Comparison of ENCODE assay signal across 23 cellular contexts in the genomic region with DNA sequence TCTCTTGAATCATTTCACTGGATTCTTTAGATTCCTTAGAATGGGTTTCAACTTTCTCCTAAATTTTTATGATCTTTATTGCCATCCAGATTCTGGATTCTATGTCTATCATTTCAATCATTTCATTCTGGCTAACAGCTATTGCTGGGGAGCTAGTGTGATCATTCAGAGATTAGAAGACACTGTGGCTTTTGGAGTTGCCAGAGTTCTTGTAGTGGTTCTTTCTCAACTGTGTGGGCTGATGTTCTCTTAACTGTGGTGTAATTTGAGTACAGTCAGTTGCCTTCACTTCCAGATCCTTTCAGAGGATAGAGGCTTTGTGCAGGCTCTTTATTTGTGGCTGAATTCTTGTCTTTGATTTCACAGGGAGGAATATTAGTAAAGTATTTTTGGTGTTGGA. TPM values are rescaled to one million over a fixed set of nuclear protein-coding genes. Genes with fewer than 3 reads are reported as not detected.
"Had no signal": no experiment of that assay in that cellular context is flagged by ENCODE, and none has a peak within 500 bp of the region (broad histone marks: within the 10 kb centered on the region; RNA-seq: fewer than 3 reads in every experiment).

No MANE protein-coding gene starts in this region.

- H3K36me3 ChIP-seq: adrenal gland, left ventricle myocardium inferior, tibial artery, uterus, WERI-Rb-1 had no signal

- ATAC-seq: activated CD4-positive, alpha-beta T cell treated with anti-CD3 and anti-CD28 coated beads for 36 hours; activated CD8-positive, alpha-beta memory T cell treated with anti-CD3 and anti-CD28 coated beads, Interleukin-2, amount 10 ng/mL, durations not matched to agents 7 days and 5 days; effector memory CD8-positive, alpha-beta T cell; mucosa of descending colon; natural killer cell; stimulated activated naive B cell treated with anti-CD40 and anti-IgM and Interleukin-4, amounts not matched to agents 10 μg/mL and 1 μg/mL and 100 μg/mL, for 72 hours had no signal

- H3K4me3 ChIP-seq: adrenal gland, left ventricle myocardium inferior, mucosa of descending colon, skin epidermis, tibial artery, uterus had no signal

- DNase-seq: activated CD4-positive, alpha-beta memory T cell treated with anti-CD3 and anti-CD28 coated beads for 36 hours; activated CD4-positive, alpha-beta T cell treated with anti-CD3 and anti-CD28 coated beads for 36 hours; activated CD8-positive, alpha-beta memory T cell treated with anti-CD3 and anti-CD28 coated beads, Interleukin-2, amount 10 ng/mL, durations not matched to agents 7 days and 5 days; activated effector memory CD4-positive, alpha-beta T cell treated with Interleukin-2 at 50 U/mL for 16 hours; activated naive CD4-positive, alpha-beta T cell treated with anti-CD3 and anti-CD28 coated beads, Interleukin-2, amount 50 U/mL, for 16 hours; activated T-cell treated with anti-CD3 and anti-CD28 coated beads, Interleukin-2, amount 50 U/mL, for 1 hour; adrenal gland; effector memory CD8-positive, alpha-beta T cell; kidney; left ventricle myocardium inferior; mucosa of descending colon; natural killer cell; nucleus accumbens; stimulated activated CD4-positive, alpha-beta T cell treated with anti-CD3 and anti-CD28 coated beads, Interleukin-15, amount 100 ng/mL, for 24 hours; stimulated activated CD4-positive, alpha-beta T cell treated with anti-CD3 and anti-CD28 coated beads, Interleukin-4, amount 100 ng/mL, for 1 hour; stimulated activated naive B cell treated with anti-CD40 and anti-IgM and Interleukin-4, amounts not matched to agents 10 μg/mL and 1 μg/mL and 100 μg/mL, for 72 hours; tibial artery; uterus; WERI-Rb-1 had no signal

- H3K27ac ChIP-seq: adrenal gland, left ventricle myocardium inferior, skin epidermis, tibial artery, uterus, WERI-Rb-1 had no signal

- H3K4me1 ChIP-seq: adrenal gland, left ventricle myocardium inferior, tibial artery, uterus had no signal

- H3K27me3 ChIP-seq: adrenal gland, tibial artery, uterus had no signal

- H3K9me3 ChIP-seq: adrenal gland, left ventricle myocardium inferior, mucosa of descending colon, tibial artery, uterus had no signal

RNA-seq across cellular contexts. Expression of gene CSN2, which starts 12.1 kb away (rescaled TPM):
- total RNA-seq: activated CD4-positive, alpha-beta memory T cell treated with anti-CD3 and anti-CD28 coated beads for 36 hours; activated CD4-positive, alpha-beta T cell treated with anti-CD3 and anti-CD28 coated beads for 36 hours; activated CD8-positive, alpha-beta memory T cell treated with anti-CD3 and anti-CD28 coated beads, Interleukin-2, amount 10 ng/mL, durations not matched to agents 7 days and 5 days; adrenal gland; kidney; left ventricle myocardium inferior; mucosa of descending colon; natural killer cell; posterior vena cava; subcutaneous adipose tissue; T-helper 1 cell treated with Interleukin-12 subunit alpha and Interleukin-12 subunit beta and Interleukin-4 antibody, amounts not matched to agents 30 ng/mL and 1 ng/mL, for 36 hours; uterus had no signal
- polyA plus RNA-seq: adrenal gland had no signal

RNA-seq across cellular contexts. Expression of gene STATH, which starts 18.2 kb away (rescaled TPM):
- total RNA-seq: activated CD4-positive, alpha-beta memory T cell treated with anti-CD3 and anti-CD28 coated beads for 36 hours; activated CD4-positive, alpha-beta T cell treated with anti-CD3 and anti-CD28 coated beads for 36 hours; activated CD8-positive, alpha-beta memory T cell treated with anti-CD3 and anti-CD28 coated beads, Interleukin-2, amount 10 ng/mL, durations not matched to agents 7 days and 5 days; adrenal gland; kidney; left ventricle myocardium inferior; mucosa of descending colon; natural killer cell; posterior vena cava; subcutaneous adipose tissue; T-helper 1 cell treated with Interleukin-12 subunit alpha and Interleukin-12 subunit beta and Interleukin-4 antibody, amounts not matched to agents 30 ng/mL and 1 ng/mL, for 36 hours; uterus had no signal
- polyA plus RNA-seq: adrenal gland had no signal

RNA-seq across cellular contexts. Expression of gene CSN1S1, which starts 46.7 kb away (rescaled TPM):
- total RNA-seq: activated CD4-positive, alpha-beta memory T cell treated with anti-CD3 and anti-CD28 coated beads for 36 hours; activated CD4-positive, alpha-beta T cell treated with anti-CD3 and anti-CD28 coated beads for 36 hours; activated CD8-positive, alpha-beta memory T cell treated with anti-CD3 and anti-CD28 coated beads, Interleukin-2, amount 10 ng/mL, durations not matched to agents 7 days and 5 days; adrenal gland; kidney; left ventricle myocardium inferior; mucosa of descending colon; natural killer cell; posterior vena cava; T-helper 1 cell treated with Interleukin-12 subunit alpha and Interleukin-12 subunit beta and Interleukin-4 antibody, amounts not matched to agents 30 ng/mL and 1 ng/mL, for 36 hours; uterus had no signal

RNA-seq across cellular contexts. Expression of gene HTN3, which starts 50.7 kb away (rescaled TPM):
- total RNA-seq: activated CD4-positive, alpha-beta memory T cell treated with anti-CD3 and anti-CD28 coated beads for 36 hours; activated CD4-positive, alpha-beta T cell treated with anti-CD3 and anti-CD28 coated beads for 36 hours; activated CD8-positive, alpha-beta memory T cell treated with anti-CD3 and anti-CD28 coated beads, Interleukin-2, amount 10 ng/mL, durations not matched to agents 7 days and 5 days; adrenal gland; kidney; left ventricle myocardium inferior; mucosa of descending colon; natural killer cell; posterior vena cava; subcutaneous adipose tissue; T-helper 1 cell treated with Interleukin-12 subunit alpha and Interleukin-12 subunit beta and Interleukin-4 antibody, amounts not matched to agents 30 ng/mL and 1 ng/mL, for 36 hours; uterus had no signal
